Comparison of ENCODE assay signal across 31 cellular contexts in the genomic region with DNA sequence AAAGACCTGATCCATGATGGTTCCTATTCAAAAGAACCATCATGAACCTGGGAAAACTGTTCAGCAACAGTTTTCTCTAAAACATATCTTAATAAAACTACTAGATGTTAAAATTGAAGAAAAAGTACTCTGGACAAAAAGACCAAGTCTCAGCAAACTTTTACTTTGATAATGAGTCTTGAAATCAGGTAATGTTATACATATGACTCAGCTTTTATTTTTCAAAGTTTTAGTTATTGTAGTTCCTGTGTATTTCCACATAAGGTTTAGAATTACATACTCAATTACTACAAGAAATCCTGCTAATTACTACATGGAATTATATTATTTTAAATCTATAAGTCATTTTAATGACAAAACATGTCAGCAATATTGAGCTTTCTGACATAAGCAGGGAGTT.
"Had no signal": no experiment of that assay in that cellular context is flagged by ENCODE, and none has a peak within 500 bp of the region (broad histone marks: within the 10 kb centered on the region; RNA-seq: fewer than 3 reads in every experiment).

No MANE protein-coding gene starts in this region.

- H3K4me3 Mint-ChIP-seq: immature natural killer cell; mesothelial cell of epicardium; naive B cell; natural killer cell; nephron progenitor cell; neural progenitor cell; stimulated activated effector memory CD8-positive, alpha-beta T cell treated with anti-CD3 and anti-CD28 coated beads, Interleukin-12 subunit alpha, Interleukin-12 subunit beta, amount 100 ng/mL, for 72 hours; stimulated activated naive CD8-positive, alpha-beta T cell treated with anti-CD3 and anti-CD28 coated beads, Interleukin-15, Interleukin-2, amounts not matched to agents 100 ng/mL and 50 ng/mL, for 24 hours had no signal

- H3K27me3 Mint-ChIP-seq: naive B cell; progenitor cell of endocrine pancreas; stimulated activated naive CD8-positive, alpha-beta T cell treated with anti-CD3 and anti-CD28 coated beads, Interleukin-15, Interleukin-2, amounts not matched to agents 100 ng/mL and 50 ng/mL, for 24 hours had no signal

- H3K27me3 ChIP-seq: heart left ventricle, neural progenitor cell, neutrophil, right atrium auricular region, right lobe of liver, suprapubic skin, tibial artery, upper lobe of right lung had no signal

- DNase-seq: heart left ventricle; hypothalamus; immature natural killer cell; islet precursor cell; left cardiac atrium; left ventricle myocardium superior; lower lobe of right lung; mesendoderm; naive B cell; natural killer cell; nephron progenitor cell; occipital lobe; right lobe of liver; stimulated activated CD4-positive, alpha-beta T cell treated with anti-CD3 and anti-CD28 coated beads, Interleukin-12 subunit alpha, Interleukin-12 subunit beta, amount 100 ng/mL, for 4 hours; stimulated activated CD4-positive, alpha-beta T cell treated with anti-CD3 and anti-CD28 coated beads, Interleukin-15, amount 100 ng/mL, for 24 hours; stimulated activated CD4-positive, alpha-beta T cell treated with anti-CD3 and anti-CD28 coated beads, Interleukin-2, amount 100 ng/mL, for 24 hours; stimulated activated CD4-positive, alpha-beta T cell treated with anti-CD3 and anti-CD28 coated beads, Interleukin-4, amount 100 ng/mL, for 1 hour; stimulated activated naive CD4-positive, alpha-beta T cell; tibial artery; trophoblast cell; upper lobe of right lung had no signal

- H3K4me3 ChIP-seq: heart left ventricle, lower lobe of right lung, neural progenitor cell, right atrium auricular region, right lobe of liver, suprapubic skin, thoracic aorta, tibial artery, upper lobe of right lung had no signal

- H3K27ac ChIP-seq: heart left ventricle, lower lobe of right lung, neural progenitor cell, neutrophil, right atrium auricular region, right lobe of liver, suprapubic skin, thoracic aorta, tibial artery, upper lobe of right lung had no signal

- H3K4me1 ChIP-seq: heart left ventricle, lower lobe of right lung, neural progenitor cell, right atrium auricular region, right lobe of liver, suprapubic skin, tibial artery, upper lobe of right lung had no signal

- H3K9ac ChIP-seq: neural progenitor cell had no signal

- H2AFZ ChIP-seq: neural progenitor cell had no signal

- H3K4me1 Mint-ChIP-seq: immature natural killer cell; mesothelial cell of epicardium; naive B cell; natural killer cell; nephron progenitor cell; neural progenitor cell; stimulated activated effector memory CD8-positive, alpha-beta T cell treated with anti-CD3 and anti-CD28 coated beads, Interleukin-12 subunit alpha, Interleukin-12 subunit beta, amount 100 ng/mL, for 72 hours had no signal

- ATAC-seq: heart left ventricle; left cardiac atrium; left lobe of liver; left ventricle myocardium superior; lower lobe of right lung; natural killer cell; right lobe of liver; stimulated activated effector memory CD8-positive, alpha-beta T cell treated with anti-CD3 and anti-CD28 coated beads, Interleukin-12 subunit alpha, Interleukin-12 subunit beta, amount 100 ng/mL, for 72 hours; upper lobe of right lung had no signal

- H3K4me2 ChIP-seq: neural progenitor cell had no signal

- H3K27ac Mint-ChIP-seq: immature natural killer cell; mesothelial cell of epicardium; naive B cell; natural killer cell; nephron progenitor cell; neural progenitor cell; stimulated activated effector memory CD8-positive, alpha-beta T cell treated with anti-CD3 and anti-CD28 coated beads, Interleukin-12 subunit alpha, Interleukin-12 subunit beta, amount 100 ng/mL, for 72 hours; stimulated activated naive CD8-positive, alpha-beta T cell treated with anti-CD3 and anti-CD28 coated beads, Interleukin-15, Interleukin-2, amounts not matched to agents 100 ng/mL and 50 ng/mL, for 24 hours had no signal
